In the genomic region with DNA sequence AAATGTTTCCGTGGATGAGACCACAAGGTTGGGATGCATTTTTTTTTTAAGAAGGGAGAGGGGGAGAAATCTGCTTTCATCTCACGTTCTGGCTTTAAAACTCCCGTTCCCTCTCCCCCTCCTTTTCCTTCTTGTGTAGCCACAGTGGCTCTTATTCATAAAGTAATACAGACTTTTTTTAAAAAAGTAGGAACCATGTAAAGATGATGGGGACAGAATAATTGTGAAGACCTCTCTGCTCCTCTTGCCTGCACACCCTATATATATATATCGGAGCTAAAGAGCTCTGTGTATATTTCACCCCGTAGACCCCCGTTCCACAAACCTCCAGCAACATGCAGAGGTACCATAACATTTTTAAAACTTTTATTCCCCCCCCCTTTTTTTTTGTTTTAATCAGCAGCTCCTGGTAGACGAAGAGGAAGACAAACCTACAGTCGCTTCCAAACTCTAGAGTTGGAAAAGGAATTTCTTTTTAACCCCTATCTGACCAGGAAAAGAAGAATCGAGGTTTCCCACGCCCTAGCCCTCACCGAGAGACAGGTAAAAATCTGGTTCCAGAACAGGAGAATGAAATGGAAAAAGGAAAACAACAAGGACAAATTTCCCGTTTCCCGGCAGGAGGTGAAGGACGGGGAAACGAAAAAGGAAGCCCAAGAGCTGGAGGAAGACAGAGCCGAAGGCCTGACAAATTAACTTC, we compare ENCODE assay signal across 3 cellular contexts.
A peak's percentile ranks its signal among the peaks of the same experiment; 100 is the strongest.
TF ChIP-seq lines count a peak whose summit lies in the region.

No MANE protein-coding gene starts in this region.

TF ChIP-seq in A549, 52 proteins besides CTCF, POLR2A, EP300 and RAD21:
- TF ChIP-seq NR3C1 (IDR thresholded peaks at IDR 0.05) = no peak
- no peak for TF ChIP-seq HEYL (CRISPR knock-in tag; IDR thresholded peaks at IDR 0.05)
- no peak for TF ChIP-seq RARB (CRISPR knock-in tag; IDR thresholded peaks at IDR 0.05)
- TF ChIP-seq ZC3H11A (IDR thresholded peaks at IDR 0.05) = no peak
- TF ChIP-seq BHLHE40 (IDR thresholded peaks at IDR 0.05; ENCODE audit: low read depth, low read length) = no peak
- TF ChIP-seq JUNB (IDR thresholded peaks at IDR 0.05) = no peak
- no peak for TF ChIP-seq POLR2AphosphoS2 (conservative IDR thresholded peaks at IDR 0.05; ENCODE audit: low read length)
- TF ChIP-seq, protein P1, sequence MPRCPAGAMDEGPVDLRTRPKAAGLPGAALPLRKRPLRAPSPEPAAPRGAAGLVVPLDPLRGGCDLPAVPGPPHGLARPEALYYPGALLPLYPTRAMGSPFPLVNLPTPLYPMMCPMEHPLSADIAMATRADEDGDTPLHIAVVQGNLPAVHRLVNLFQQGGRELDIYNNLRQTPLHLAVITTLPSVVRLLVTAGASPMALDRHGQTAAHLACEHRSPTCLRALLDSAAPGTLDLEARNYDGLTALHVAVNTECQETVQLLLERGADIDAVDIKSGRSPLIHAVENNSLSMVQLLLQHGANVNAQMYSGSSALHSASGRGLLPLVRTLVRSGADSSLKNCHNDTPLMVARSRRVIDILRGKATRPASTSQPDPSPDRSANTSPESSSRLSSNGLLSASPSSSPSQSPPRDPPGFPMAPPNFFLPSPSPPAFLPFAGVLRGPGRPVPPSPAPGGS (IDR thresholded peaks at IDR 0.05) = no peak
- TF ChIP-seq, protein P2, sequence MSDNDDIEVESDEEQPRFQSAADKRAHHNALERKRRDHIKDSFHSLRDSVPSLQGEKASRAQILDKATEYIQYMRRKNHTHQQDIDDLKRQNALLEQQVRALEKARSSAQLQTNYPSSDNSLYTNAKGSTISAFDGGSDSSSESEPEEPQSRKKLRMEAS (IDR thresholded peaks at IDR 0.05) = no peak

TF ChIP-seq in HEK293T, 16 proteins besides CTCF, POLR2A, EP300 and RAD21:
- no peak for TF ChIP-seq SUZ12 (IDR thresholded peaks at IDR 0.05)
- no peak for TF ChIP-seq ELF4 (IDR thresholded peaks at IDR 0.05)
- peak; percentile 90 for TF ChIP-seq ZNF384 (IDR thresholded peaks at IDR 0.05)
TF ChIP-seq in HEK293T: peak in this region for 1.

TF ChIP-seq in neural cell, 6 proteins besides CTCF, POLR2A, EP300 and RAD21:
- TF ChIP-seq SMC3 (conservative IDR thresholded peaks at IDR 0.05; ENCODE audit: poor library complexity) = no peak
- peak; percentile 51 for TF ChIP-seq POLR2AphosphoS5 (IDR thresholded peaks at IDR 0.05)
